ENCODE assay signal across 20 cellular contexts in genomic region chr6:96116674-96117073, GRCh38.
DNase-seq lines count a peak whose midpoint lies in the region; ATAC-seq and TF ChIP-seq lines count a peak whose summit lies in the region.
"Had no signal": no experiment of that assay in that cellular context is flagged by ENCODE, and none has a peak within 500 bp of the region (broad histone marks: within the 10 kb centered on the region; RNA-seq: fewer than 3 reads in every experiment).

No MANE protein-coding gene starts in this region.

- peaks cover 0 to 2% of the 10 kb centered on the region in 2 donors for H3K9me3 Mint-ChIP-seq in activated T-cell treated with anti-CD3 and anti-CD28 coated beads, Interleukin-2, amount 50 U/mL, for 72 hours
- no peaks in the 10 kb centered on the region for H3K9me3 Mint-ChIP-seq in activated CD8-positive, alpha-beta T cell treated with anti-CD3 and anti-CD28 coated beads, Interleukin-2, amount 10 ng/mL, durations not matched to agents 7 days and 5 days (ENCODE audit: insufficient read depth)
- H3K9me3 Mint-ChIP-seq: T-cell had no signal

- CTCF ChIA-PET in activated CD8-positive, alpha-beta T cell treated with anti-CD3 and anti-CD28 coated beads, Interleukin-2, amount 10 ng/mL, durations not matched to agents 7 days and 5 days (lab: Charles Lee), result no interaction called here

- no peak for ATAC-seq in activated T-cell treated with anti-CD3 and anti-CD28 coated beads, Interleukin-2, amount 50 U/mL, for 72 hours (replicated peaks in 1 of 2)
- no peak for ATAC-seq in activated CD8-positive, alpha-beta T cell treated with anti-CD3 and anti-CD28 coated beads, Interleukin-2, amount 10 ng/mL, durations not matched to agents 7 days and 5 days
- no peak for ATAC-seq in lower lobe of right lung
- ATAC-seq: right cardiac atrium, T-cell had no signal

- POLR2A ChIA-PET in activated CD8-positive, alpha-beta T cell treated with anti-CD3 and anti-CD28 coated beads, Interleukin-2, amount 10 ng/mL, durations not matched to agents 7 days and 5 days (lab: Charles Lee), result no interaction called here

- no peak for TF ChIP-seq CTCF in lower lobe of right lung (IDR thresholded peaks at IDR 0.05)

- H3K27ac ChIP-seq in lower lobe of right lung, result no peak overlapping the region
- H3K27ac ChIP-seq: stomach, WERI-Rb-1 had no signal

- H3K4me1 Mint-ChIP-seq in activated T-cell treated with anti-CD3 and anti-CD28 coated beads, Interleukin-2, amount 50 U/mL, for 72 hours (ENCODE audit: low read depth), result no peaks in the 10 kb centered on the region
- no peaks in the 10 kb centered on the region for H3K4me1 Mint-ChIP-seq in activated CD8-positive, alpha-beta T cell treated with anti-CD3 and anti-CD28 coated beads, Interleukin-2, amount 10 ng/mL, durations not matched to agents 7 days and 5 days (ENCODE audit: low read depth)
- H3K4me1 Mint-ChIP-seq: CD4-positive, alpha-beta memory T cell; T-cell had no signal

- H3K27me3 ChIP-seq in lower lobe of right lung (ENCODE audit: low read depth), result no peaks in the 10 kb centered on the region
- H3K27me3 ChIP-seq: stomach had no signal

- intact Hi-C loops in lower lobe of right lung (cut with DNase I), result no loop called here

- H3K27me3 Mint-ChIP-seq in activated T-cell treated with anti-CD3 and anti-CD28 coated beads, Interleukin-2, amount 50 U/mL, for 72 hours (ENCODE audit: low read depth), result no peaks in the 10 kb centered on the region
- H3K27me3 Mint-ChIP-seq in activated CD8-positive, alpha-beta T cell treated with anti-CD3 and anti-CD28 coated beads, Interleukin-2, amount 10 ng/mL, durations not matched to agents 7 days and 5 days (ENCODE audit: low read depth), result no peaks in the 10 kb centered on the region
- H3K27me3 Mint-ChIP-seq: CD4-positive, alpha-beta memory T cell; T-cell had no signal

- H3K36me3 Mint-ChIP-seq in activated T-cell treated with anti-CD3 and anti-CD28 coated beads, Interleukin-2, amount 50 U/mL, for 72 hours (ENCODE audit: insufficient read depth in 2 of 2), result no peaks in the 10 kb centered on the region
- H3K36me3 Mint-ChIP-seq in activated CD8-positive, alpha-beta T cell treated with anti-CD3 and anti-CD28 coated beads, Interleukin-2, amount 10 ng/mL, durations not matched to agents 7 days and 5 days (ENCODE audit: low read depth), result no peaks in the 10 kb centered on the region
- H3K36me3 Mint-ChIP-seq: CD4-positive, alpha-beta memory T cell; T-cell had no signal

- peak in 1 of 2 donors; percentile 3 for DNase-seq in activated T-cell treated with anti-CD3 and anti-CD28 coated beads, Interleukin-2, amount 50 U/mL, for 72 hours
- DNase-seq in activated T-cell treated with anti-CD3 and anti-CD28 coated beads for 4 hours, result no peak
- peak; percentile 17 for DNase-seq in KG1 (lab: John Stamatoyannopoulos, UW)
- DNase-seq in activated CD8-positive, alpha-beta T cell treated with anti-CD3 and anti-CD28 coated beads, Interleukin-2, amount 10 ng/mL, durations not matched to agents 7 days and 5 days, result peak; percentile 27
- peak; percentile 9 for DNase-seq in retina
- no peak for DNase-seq in DMS79 (lab: John Stamatoyannopoulos, UW)
- DNase-seq in lower lobe of right lung, result no peak
- no peak for DNase-seq in inferior parietal cortex (ENCODE audit: extremely low spot score)
- DNase-seq: activated effector memory CD4-positive, alpha-beta T cell treated with anti-CD3 and anti-CD28 coated beads, Interleukin-2, amount 50 U/mL, for 16 hours; aorta; DMS79 treated with DMSO at 0.1 percent for 48 hours; NCI-H2081 treated with DMSO at 0.1 percent for 48 hours; NCI-H748 treated with DMSO at 0.1 percent for 48 hours; nucleus accumbens; right cardiac atrium; stomach; T-cell; WERI-Rb-1 had no signal

- no peaks in the 10 kb centered on the region for H3K36me3 ChIP-seq in lower lobe of right lung
- H3K36me3 ChIP-seq: HAP-1, stomach, WERI-Rb-1 had no signal

- H3K4me3 Mint-ChIP-seq in activated T-cell treated with anti-CD3 and anti-CD28 coated beads, Interleukin-2, amount 50 U/mL, for 72 hours, result no peak overlapping the region
- H3K4me3 Mint-ChIP-seq in activated CD8-positive, alpha-beta T cell treated with anti-CD3 and anti-CD28 coated beads, Interleukin-2, amount 10 ng/mL, durations not matched to agents 7 days and 5 days, result no peak overlapping the region
- H3K4me3 Mint-ChIP-seq: CD4-positive, alpha-beta memory T cell; T-cell had no signal

- H3K9me3 ChIP-seq in lower lobe of right lung, result no peaks in the 10 kb centered on the region
- H3K9me3 ChIP-seq: HAP-1, stomach had no signal

- no peaks in the 10 kb centered on the region for H3K4me1 ChIP-seq in lower lobe of right lung
- H3K4me1 ChIP-seq: HAP-1, stomach had no signal

- peak overlapping the region; percentile 3 for H3K27ac Mint-ChIP-seq in activated T-cell treated with anti-CD3 and anti-CD28 coated beads, Interleukin-2, amount 50 U/mL, for 72 hours
- no peak overlapping the region for H3K27ac Mint-ChIP-seq in activated CD8-positive, alpha-beta T cell treated with anti-CD3 and anti-CD28 coated beads, Interleukin-2, amount 10 ng/mL, durations not matched to agents 7 days and 5 days
- H3K27ac Mint-ChIP-seq: CD4-positive, alpha-beta memory T cell; T-cell had no signal

- H3K4me3 ChIP-seq in lower lobe of right lung, result no peak overlapping the region
- H3K4me3 ChIP-seq: HAP-1, stomach had no signal

Comparison
In these comparisons a context has a peak if more than half of its experiments do, and no peak if none do; other contexts are left out.
1. DNase-seq: peak in KG1 (single experiment), activated CD8-positive, alpha-beta T cell treated with anti-CD3 and anti-CD28 coated beads, Interleukin-2, amount 10 ng/mL, durations not matched to agents 7 days and 5 days (single experiment) and retina (single experiment); none in activated T-cell treated with anti-CD3 and anti-CD28 coated beads for 4 hours (single experiment), DMS79 (single experiment), lower lobe of right lung (single experiment) and inferior parietal cortex (single experiment).